Comparison of ENCODE assay signal across 2 cellular contexts in genomic region chr12:113611652-113612051, GRCh38.
A peak's percentile ranks its signal among the peaks of the same experiment; 100 is the strongest.
TF ChIP-seq lines count a peak whose summit lies in the region.

No MANE protein-coding gene starts in this region.

TF ChIP-seq in GM23338, 12 proteins besides CTCF, POLR2A, EP300 and RAD21 (continued from another document):
- TF ChIP-seq ETS1 (IDR thresholded peaks at IDR 0.05) = no peak
- TF ChIP-seq, protein P1, sequence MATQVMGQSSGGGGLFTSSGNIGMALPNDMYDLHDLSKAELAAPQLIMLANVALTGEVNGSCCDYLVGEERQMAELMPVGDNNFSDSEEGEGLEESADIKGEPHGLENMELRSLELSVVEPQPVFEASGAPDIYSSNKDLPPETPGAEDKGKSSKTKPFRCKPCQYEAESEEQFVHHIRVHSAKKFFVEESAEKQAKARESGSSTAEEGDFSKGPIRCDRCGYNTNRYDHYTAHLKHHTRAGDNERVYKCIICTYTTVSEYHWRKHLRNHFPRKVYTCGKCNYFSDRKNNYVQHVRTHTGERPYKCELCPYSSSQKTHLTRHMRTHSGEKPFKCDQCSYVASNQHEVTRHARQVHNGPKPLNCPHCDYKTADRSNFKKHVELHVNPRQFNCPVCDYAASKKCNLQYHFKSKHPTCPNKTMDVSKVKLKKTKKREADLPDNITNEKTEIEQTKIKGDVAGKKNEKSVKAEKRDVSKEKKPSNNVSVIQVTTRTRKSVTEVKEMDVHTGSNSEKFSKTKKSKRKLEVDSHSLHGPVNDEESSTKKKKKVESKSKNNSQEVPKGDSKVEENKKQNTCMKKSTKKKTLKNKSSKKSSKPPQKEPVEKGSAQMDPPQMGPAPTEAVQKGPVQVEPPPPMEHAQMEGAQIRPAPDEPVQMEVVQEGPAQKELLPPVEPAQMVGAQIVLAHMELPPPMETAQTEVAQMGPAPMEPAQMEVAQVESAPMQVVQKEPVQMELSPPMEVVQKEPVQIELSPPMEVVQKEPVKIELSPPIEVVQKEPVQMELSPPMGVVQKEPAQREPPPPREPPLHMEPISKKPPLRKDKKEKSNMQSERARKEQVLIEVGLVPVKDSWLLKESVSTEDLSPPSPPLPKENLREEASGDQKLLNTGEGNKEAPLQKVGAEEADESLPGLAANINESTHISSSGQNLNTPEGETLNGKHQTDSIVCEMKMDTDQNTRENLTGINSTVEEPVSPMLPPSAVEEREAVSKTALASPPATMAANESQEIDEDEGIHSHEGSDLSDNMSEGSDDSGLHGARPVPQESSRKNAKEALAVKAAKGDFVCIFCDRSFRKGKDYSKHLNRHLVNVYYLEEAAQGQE (IDR thresholded peaks at IDR 0.05; ENCODE audit: unreplicated experiment) = no peak
- no peak for TF ChIP-seq ZNF462 (CRISPR knock-in tag; IDR thresholded peaks at IDR 0.05)
- TF ChIP-seq NANOG (IDR thresholded peaks at IDR 0.05; ENCODE audit: borderline replicate concordance) = no peak
- no peak for TF ChIP-seq JUNB (IDR thresholded peaks at IDR 0.05; ENCODE audit: unreplicated experiment)
- TF ChIP-seq ZNF114 (CRISPR knock-in tag; IDR thresholded peaks at IDR 0.05) = no peak

TF ChIP-seq in K562, 482 proteins besides CTCF, POLR2A, EP300 and RAD21 (continued from another document):
- TF ChIP-seq ZNF655 (CRISPR knock-in tag; IDR thresholded peaks at IDR 0.05) (no peak), BCOR (IDR thresholded peaks at IDR 0.05) (0 out of 2 replicates have a peak, but pooled peaks have one; percentile 15), KDM1A (IDR thresholded peaks at IDR 0.05) (peak in 1 of 2 experiments; percentile 21; a peak in 2 of 4 replicates), NFE2 (IDR thresholded peaks at IDR 0.05; ENCODE audit: low read depth) (no peak), TFE3 (CRISPR knock-in tag; IDR thresholded peaks at IDR 0.05) (no peak), RBM25 (IDR thresholded peaks at IDR 0.05; ENCODE audit: low read depth, low read length, severe bottlenecking) (peak; percentile 63), CHD4 (IDR thresholded peaks at IDR 0.05; ENCODE audit: insufficient read depth, insufficient replicate concordance, low read depth, low read length, poor library complexity, severe bottlenecking) (peak; percentile 18)
